Comparison of ENCODE assay signal across 24 cellular contexts in genomic region chr17:69150333-69150732, GRCh38. TPM values are rescaled to one million over a fixed set of nuclear protein-coding genes. Genes with fewer than 3 reads are reported as not detected.
"Had no signal": no experiment of that assay in that cellular context is flagged by ENCODE, and none has a peak within 500 bp of the region (broad histone marks: within the 10 kb centered on the region; RNA-seq: fewer than 3 reads in every experiment).

No MANE protein-coding gene starts in this region.

- H3K36me3 ChIP-seq: SJSA1 had no signal

- H3K27me3 ChIP-seq: SJSA1 had no signal

- H3K9me3 ChIP-seq: SJSA1 had no signal

- H3K4me2 ChIP-seq: KMS-11 had no signal

- H3K27ac ChIP-seq: HL-60, KMS-11, SJSA1, SK-N-MC had no signal

- H3K9ac ChIP-seq: KMS-11 had no signal

- DNase-seq: Kasumi-1, MM.1S, NCI-H1092 treated with DMSO at 0.1 percent for 48 hours, NCI-H1436, NCI-H187, NCI-H2029, NCI-H2081 treated with DMSO at 0.1 percent for 48 hours, NCI-H2171, NCI-H226, NCI-H446, NCI-H510A, NCI-H524 treated with DMSO at 0.1 percent for 48 hours, NCI-H69, NCI-H774, Right ventricle myocardium superior, RPMI8226, SIG-M5 had no signal

- FAIRE-seq: HTR-8/SVneo, RCC 7860 had no signal

- H3K4me3 ChIP-seq: SJSA1, SK-N-MC had no signal

- H3K4me1 ChIP-seq: SJSA1 had no signal

RNA-seq across cellular contexts. Expression of gene ABCA6, which starts 8.6 kb away (rescaled TPM):
- total RNA-seq: M059J, SJSA1 had no signal
